Comparison of ENCODE assay signal across 8 cellular contexts in the genomic region with DNA sequence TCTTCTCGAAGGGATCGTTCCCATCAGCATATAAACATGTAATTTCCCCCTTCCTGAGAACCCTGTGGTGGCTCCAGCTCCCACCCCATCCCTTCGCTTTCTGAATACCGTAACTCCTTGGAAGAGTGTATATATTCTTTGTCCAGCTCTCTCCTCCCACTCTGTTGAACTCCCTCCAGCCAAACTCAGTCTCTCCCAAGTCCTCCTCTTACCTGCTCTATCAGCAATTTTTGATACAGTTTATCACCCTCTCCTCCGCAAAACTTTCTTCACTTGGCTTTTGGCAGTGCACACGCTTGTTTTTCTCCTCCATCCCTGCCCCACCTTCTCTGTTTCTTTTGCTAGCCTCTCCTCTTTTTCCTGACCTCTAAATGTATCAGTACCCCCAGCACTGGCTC.
DNase-seq lines count a peak whose midpoint lies in the region; ATAC-seq and TF ChIP-seq lines count a peak whose summit lies in the region.

No MANE protein-coding gene starts in this region.

- TF ChIP-seq POLR2A in esophagus squamous epithelium (IDR thresholded peaks at IDR 0.05) = no peak
- no peak for TF ChIP-seq POLR2A in ovary (IDR thresholded peaks at IDR 0.05)
- no peak for TF ChIP-seq POLR2A in GM18505 (IDR thresholded peaks at IDR 0.05; ENCODE audit: borderline replicate concordance, extremely low read depth, insufficient read depth, insufficient read length)

- intact Hi-C loops in Calu3 (cut with micrococcal nuclease; ENCODE audit: unreplicated experiment) (no loop called here), esophagus squamous epithelium (cut with DNase I) (no loop called here), ovary (cut with DNase I) (no loop called here)

- no peaks in the 10 kb centered on the region for H3K9me3 Mint-ChIP-seq in Calu3 (ENCODE audit: low read depth, unreplicated experiment)

- CTCF ChIA-PET in Calu3 (lab: Charles Lee) = interaction anchor here (0.5 kb wide), 1 partner anchor 280 kb away, joined by 3 read pairs; no protein-coding TSS in a partner anchor

- DNase-seq in Calu3 = no peak
- no peak for DNase-seq in SJSA1 (ENCODE audit: low read depth in 1 of 2, low spot score in 2 of 2)
- no peak for DNase-seq in esophagus squamous epithelium (lab: John Stamatoyannopoulos, UW)
- no peak for DNase-seq in ovary
- DNase-seq in AML-193 (lab: John Stamatoyannopoulos, UW) = no peak
- no peak for DNase-seq in NCI-H1436 (lab: John Stamatoyannopoulos, UW)
- DNase-seq in KG1 (lab: John Stamatoyannopoulos, UW) = no peak

- H3K27me3 Mint-ChIP-seq in Calu3 (ENCODE audit: unreplicated experiment) = no peaks in the 10 kb centered on the region

- peaks cover 15% of the 10 kb centered on the region for H3K4me1 Mint-ChIP-seq in Calu3 (ENCODE audit: low read depth, unreplicated experiment)

- H3K4me3 Mint-ChIP-seq in Calu3 (ENCODE audit: low read depth, unreplicated experiment) = peak overlapping the region; percentile 80

- H3K36me3 Mint-ChIP-seq in Calu3 (ENCODE audit: insufficient read depth, unreplicated experiment) = peaks cover 20% of the 10 kb centered on the region

- peak overlapping the region; percentile 42 for H3K27ac ChIP-seq in SJSA1
- H3K27ac ChIP-seq in esophagus squamous epithelium = peak overlapping the region; percentile 82 to 95 (median 89)
- H3K27ac ChIP-seq in ovary = peak overlapping the region; percentile 50 to 87

- H3K36me3 ChIP-seq in SJSA1 (no peaks in the 10 kb centered on the region), esophagus squamous epithelium (no peaks in the 10 kb centered on the region), ovary (no peaks in the 10 kb centered on the region)

- no peak for ATAC-seq in GM18505 (IDR thresholded peaks at IDR 0.05; ENCODE audit: unreplicated experiment)

- H3K4me3 ChIP-seq in SJSA1 (peak overlapping the region; percentile 45), esophagus squamous epithelium (peak overlapping the region; percentile 42 to 77 (median 58)), ovary (peak overlapping the region; percentile 57)

- H3K4me1 ChIP-seq in SJSA1 (replicated peaks) = peaks cover 16% of the 10 kb centered on the region
- peaks cover 10 to 30% (median 14%) of the 10 kb centered on the region in 3 donors for H3K4me1 ChIP-seq in esophagus squamous epithelium
- no peaks in the 10 kb centered on the region for H3K4me1 ChIP-seq in ovary (ENCODE audit: insufficient read depth)

- 35 to 37% methylated on average over 6 of the region's 6 CpGs for WGBS in esophagus squamous epithelium, 2 donors
- whole genome bisulfite sequencing in ovary, 3 donors = 2 to 5% (median 5%) methylated on average over 6 of the region's 6 CpGs

- TF ChIP-seq CTCF in Calu3 (IDR thresholded peaks at IDR 0.05; ENCODE audit: unreplicated experiment) (no peak), esophagus squamous epithelium (IDR thresholded peaks at IDR 0.05) (no peak), ovary (IDR thresholded peaks at IDR 0.05) (no peak)

- H3K27me3 ChIP-seq in SJSA1 (replicated peaks) (no peaks in the 10 kb centered on the region), esophagus squamous epithelium (no peaks in the 10 kb centered on the region), ovary (no peaks in the 10 kb centered on the region)

- TF ChIP-seq EP300 in ovary (IDR thresholded peaks at IDR 0.05) = no peak

- H3K27ac Mint-ChIP-seq in Calu3 (ENCODE audit: unreplicated experiment) = peak overlapping the region; percentile 76

- no TSS peak for BruUV-seq in Calu3 (replicated peaks; lab: Mats Ljungman, UMichigan)

- no peaks in the 10 kb centered on the region for H3K9me3 ChIP-seq in SJSA1 (replicated peaks)
- no peaks in the 10 kb centered on the region for H3K9me3 ChIP-seq in esophagus squamous epithelium
- no peaks in the 10 kb centered on the region for H3K9me3 ChIP-seq in ovary
